1 cellular context compared by ENCODE assay signal in genomic region chr10:44344727-44345126, GRCh38.
TF ChIP-seq lines count a peak whose summit lies in the region.

No MANE protein-coding gene starts in this region.

TF ChIP-seq in GM23338, 12 proteins besides CTCF, POLR2A, EP300 and RAD21 (continued from another document):
- no peak for TF ChIP-seq ZNF462 (CRISPR knock-in tag; IDR thresholded peaks at IDR 0.05)
- no peak for TF ChIP-seq ZNF114 (CRISPR knock-in tag; IDR thresholded peaks at IDR 0.05)
- TF ChIP-seq STAT1 (IDR thresholded peaks at IDR 0.05; ENCODE audit: unreplicated experiment) = no peak
- no peak for TF ChIP-seq REST (IDR thresholded peaks at IDR 0.05; ENCODE audit: unreplicated experiment)
- no peak for TF ChIP-seq CREB1 (CRISPR knock-in tag; IDR thresholded peaks at IDR 0.05; ENCODE audit: low read depth)
- no peak for TF ChIP-seq EZH2phosphoT487 (IDR thresholded peaks at IDR 0.05; ENCODE audit: unreplicated experiment)
